In genomic region chr12:53538209-53538689, GRCh38 we compare ENCODE assay signal across 10 cellular contexts. TPM values are rescaled to one million over a fixed set of nuclear protein-coding genes. Genes with fewer than 3 reads are reported as not detected.
A peak's percentile ranks its signal among the peaks of the same experiment; 100 is the strongest.
DNase-seq lines count a peak whose midpoint lies in the region; ATAC-seq, FAIRE-seq and TF ChIP-seq lines count a peak whose summit lies in the region.
"Had no signal": no experiment of that assay in that cellular context is flagged by ENCODE, and none has a peak within 500 bp of the region (broad histone marks: within the 10 kb centered on the region; RNA-seq: fewer than 3 reads in every experiment).

No MANE protein-coding gene starts in this region.

- no peak overlapping the region for H3K4me3 Mint-ChIP-seq in T-cell

- H3K27me3 ChIP-seq in right atrium auricular region: no peaks in the 10 kb centered on the region
- no peaks in the 10 kb centered on the region for H3K27me3 ChIP-seq in K562 (ENCODE audit: control insufficient read depth in 2 of 2, insufficient read depth in 2 of 2, low read length in 2 of 2)

- no peak overlapping the region for H2AFZ ChIP-seq in K562 (ENCODE audit: low read depth, low read length)

- peaks cover 0 to under 1% (median 0%) of the 10 kb centered on the region in 3 donors for H3K4me1 Mint-ChIP-seq in T-cell

- H3K4me3 ChIP-seq in right atrium auricular region (no peak overlapping the region), K562 (no peak overlapping the region)

- H4K20me1 ChIP-seq in K562 (replicated peaks; ENCODE audit: control insufficient read depth, insufficient read depth, low read length): no peaks in the 10 kb centered on the region

- no TSS peak for BruUV-seq in K562 (replicated peaks; lab: Mats Ljungman, UMichigan)

- CTCF ChIA-PET in K562 (lab: Yijun Ruan, JAX; ENCODE audit: low intra/inter-chr PET ratio): no interaction called here
- CTCF ChIA-PET in T-cell (lab: Charles Lee): no interaction called here

- intact Hi-C loops in Right ventricle myocardium inferior (cut with DNase I) (no loop called here), K562 (cut with micrococcal nuclease) (no loop called here)

- WGBS in K562 (ENCODE audit: insufficient coverage, low coverage, missing lambda C conversion rate): 10% methylated on average over 1 of the region's 1 CpG

- H3K9me1 ChIP-seq in K562 (ENCODE audit: control insufficient read depth, insufficient read depth, low read length): no peaks in the 10 kb centered on the region

- H3K27ac ChIP-seq in right atrium auricular region (no peak overlapping the region), K562 (ENCODE audit: extremely low read depth, low read depth, low read length) (no peak overlapping the region)

- ATAC-seq in Right ventricle myocardium inferior (peak; percentile 81), K562 (peak; percentile 88), T-cell (replicated peaks in 1 of 4) (no peak), HG02970 (IDR thresholded peaks at IDR 0.05; ENCODE audit: low FRiP score, unreplicated experiment) (no peak), HG02884 (IDR thresholded peaks at IDR 0.05; ENCODE audit: unreplicated experiment) (no peak)
- ATAC-seq: Panc1 had no signal

- no peaks in the 10 kb centered on the region for H3K9me3 Mint-ChIP-seq in T-cell

- H3K4me2 ChIP-seq in K562 (ENCODE audit: insufficient read depth, low read length): no peak overlapping the region

- TF ChIP-seq CTCF in right atrium auricular region (IDR thresholded peaks at IDR 0.05) (no peak), K562 (IDR thresholded peaks at IDR 0.05 in 2 of 3, conservative IDR thresholded peaks at IDR 0.05 in 1 of 3; ENCODE audit: insufficient read depth in 2 of 3, low read depth in 1 of 3, low read length in 3 of 3) (no peak)

- no peak overlapping the region for H3K27ac Mint-ChIP-seq in T-cell

- FAIRE-seq in K562 (lab: Jason Lieb, UNC): no peak

- TF ChIP-seq POLR2A in K562 (conservative IDR thresholded peaks at IDR 0.05): no peak

- in situ Hi-C loops in K562 (cut with MboI): no loop called here

- no peak for TF ChIP-seq EP300 in K562 (IDR thresholded peaks at IDR 0.05; ENCODE audit: low read length)

- no peak for TF ChIP-seq RAD21 in K562 (CRISPR knock-in tag; conservative IDR thresholded peaks at IDR 0.05 in 1 of 2, IDR thresholded peaks at IDR 0.05 in 1 of 2)

- H3K9ac ChIP-seq in K562 (ENCODE audit: insufficient read depth in 1 of 2, low read depth in 2 of 2, low read length in 2 of 2): no peak overlapping the region

- DNase-seq in Right ventricle myocardium inferior (ENCODE audit: missing footprints) (no peak), right atrium auricular region (ENCODE audit: low spot score) (no peak), K562 (ENCODE audit: extremely low read depth in 1 of 4, low spot score in 3 of 4) (no peak), left kidney (ENCODE audit: low read depth, low spot score) (peak; percentile 27), T-cell (no peak)
- no peak for DNase-seq in activated CD8-positive, alpha-beta memory T cell treated with anti-CD3 and anti-CD28 coated beads, Interleukin-2, amount 50 U/mL, for 4 hours

- H3K36me3 ChIP-seq in right atrium auricular region (peaks cover 80% of the 10 kb centered on the region), K562 (ENCODE audit: control insufficient read depth, insufficient read depth, low read length) (peaks cover 57% of the 10 kb centered on the region; the same call in 2 of the 3 replicates)

- POLR2A ChIA-PET in K562 (lab: Yijun Ruan, JAX) (interaction anchor here (0.8 to 0.9 kb wide), 2 partner anchors 12 to 65 kb away, joined by 3 read pairs; no protein-coding TSS in a partner anchor), T-cell (lab: Charles Lee) (no interaction called here)

- H3K4me1 ChIP-seq in right atrium auricular region: no peaks in the 10 kb centered on the region
- H3K4me1 ChIP-seq in K562 (replicated peaks in 1 of 2; ENCODE audit: control insufficient read depth in 2 of 2, insufficient read depth in 2 of 2, low read length in 2 of 2): no peaks in the 10 kb centered on the region

- no peaks in the 10 kb centered on the region for H3K27me3 Mint-ChIP-seq in T-cell

- no peaks in the 10 kb centered on the region for H3K9me3 ChIP-seq in right atrium auricular region
- H3K9me3 ChIP-seq in K562 (replicated peaks; ENCODE audit: control insufficient read depth, insufficient read depth, low read depth, low read length): no peaks in the 10 kb centered on the region

- no peaks in the 10 kb centered on the region for H3K79me2 ChIP-seq in K562 (ENCODE audit: control insufficient read depth, insufficient read depth, low read length)

- H3K36me3 Mint-ChIP-seq in T-cell: peaks cover 34% of the 10 kb centered on the region

RNA-seq across cellular contexts. Expression of gene NPFF, which starts 31.0 kb away (rescaled TPM):
- not detected for total RNA-seq in Right ventricle myocardium inferior
- not detected for total RNA-seq in right atrium auricular region
- total RNA-seq in K562 (2011; cell fraction: chromatin; rRNA removed; ENCODE audit: low replicate concordance): not detected in 2 replicates
- total RNA-seq in K562 (2011; cell fraction: nucleolus; rRNA removed): not detected in 2 replicates
- not detected in 2 replicates for total RNA-seq in K562 (2011; cell fraction: nucleoplasm; rRNA removed)
- total RNA-seq in K562 (2014; rRNA removed): not detected in 2 replicates
- total RNA-seq in K562 (2014; rRNA removed; fragmentation: Illumina TruSeq; extraction: Trizol): not detected in 2 replicates
- total RNA-seq in K562 (2015; rRNA removed; fragmentation: Illumina TruSeq; extraction: Trizol): not detected in 2 replicates
- not detected in 2 replicates for total RNA-seq in K562 (2021)
- not detected in 2 replicates for polyA plus RNA-seq in K562 (2011; rRNA removed)
- 0.28 TPM in 1 of 2 replicates, not detected in the other for polyA plus RNA-seq in K562 (2011; cell fraction: cytosol; rRNA removed)
- not detected in 2 replicates for polyA plus RNA-seq in K562 (2011; cell fraction: nucleus; rRNA removed)
- 0.55 TPM in 1 of 2 replicates, not detected in the other for polyA plus RNA-seq in K562 (2012)
- 0.55 TPM in 1 of 2 replicates, not detected in the other for polyA plus RNA-seq in K562 (2014; fragmentation: Illumina TruSeq; extraction: Trizol)
- polyA plus RNA-seq in K562 (2014; fragmentation: Nextera tagmentation; extraction: Ambion mirVana): under 1 TPM in 1 of 2 experiments, not detected in 1; 0.15 TPM
- polyA plus RNA-seq in K562 (2014; rRNA removed): 1.2 TPM in 1 of 2 replicates, not detected in the other
- polyA minus RNA-seq in K562 (2011; rRNA and poly(A)+ RNA removed): not detected in 2 replicates
- not detected in 2 replicates for polyA minus RNA-seq in K562 (2011; cell fraction: cytosol; rRNA and poly(A)+ RNA removed)
- polyA minus RNA-seq in K562 (2011; cell fraction: nucleus; rRNA and poly(A)+ RNA removed): not detected in 2 replicates
- not detected for total RNA-seq in T-cell
- total RNA-seq: skeletal muscle tissue had no signal

RNA-seq across cellular contexts. Expression of gene TARBP2, which starts 37.2 kb away (rescaled TPM):
- total RNA-seq in Right ventricle myocardium inferior: 10.9 TPM
- 10 to 100 TPM; 11.1 to 18.9 TPM for total RNA-seq in right atrium auricular region
- 87.5 and 179 TPM in 2 replicates for total RNA-seq in K562 (2011; cell fraction: chromatin; rRNA removed; ENCODE audit: low replicate concordance)
- 124 and 126 TPM in 2 replicates for total RNA-seq in K562 (2011; cell fraction: nucleolus; rRNA removed)
- 113 and 115 TPM in 2 replicates for total RNA-seq in K562 (2011; cell fraction: nucleoplasm; rRNA removed)
- total RNA-seq in K562 (2014; rRNA removed): 63.1 and 75.7 TPM in 2 replicates
- total RNA-seq in K562 (2014; rRNA removed; fragmentation: Illumina TruSeq; extraction: Trizol): 21.0 and 25.2 TPM in 2 replicates
- total RNA-seq in K562 (2015; rRNA removed; fragmentation: Illumina TruSeq; extraction: Trizol): 54.6 and 56.5 TPM in 2 replicates
- total RNA-seq in K562 (2021): 55.4 and 59.2 TPM in 2 replicates
- polyA plus RNA-seq in K562 (2011; rRNA removed): 40.4 and 55.0 TPM in 2 replicates
- polyA plus RNA-seq in K562 (2011; cell fraction: cytosol; rRNA removed): 69.6 and 99.9 TPM in 2 replicates
- polyA plus RNA-seq in K562 (2011; cell fraction: nucleus; rRNA removed): 222 and 277 TPM in 2 replicates
- polyA plus RNA-seq in K562 (2012): 56.1 and 59.4 TPM in 2 replicates
- polyA plus RNA-seq in K562 (2014; fragmentation: Illumina TruSeq; extraction: Trizol): 44.6 and 51.6 TPM in 2 replicates
- 10 to 100 TPM in 1 of 2 experiments, 1 to 10 TPM in 1; 5.6 to 16.6 TPM for polyA plus RNA-seq in K562 (2014; fragmentation: Nextera tagmentation; extraction: Ambion mirVana)
- 68.7 and 69.0 TPM in 2 replicates for polyA plus RNA-seq in K562 (2014; rRNA removed)
- polyA minus RNA-seq in K562 (2011; rRNA and poly(A)+ RNA removed): 20.1 and 22.4 TPM in 2 replicates
- 17.8 and 20.6 TPM in 2 replicates for polyA minus RNA-seq in K562 (2011; cell fraction: cytosol; rRNA and poly(A)+ RNA removed)
- 45.2 and 71.4 TPM in 2 replicates for polyA minus RNA-seq in K562 (2011; cell fraction: nucleus; rRNA and poly(A)+ RNA removed)
- total RNA-seq in T-cell: 10 to 100 TPM; 31.4 to 44.7 (median 39.1) TPM

RNA-seq across cellular contexts. Expression of gene MAP3K12, which starts 39.0 kb away (rescaled TPM):
- total RNA-seq in Right ventricle myocardium inferior: 5.6 TPM
- total RNA-seq in right atrium auricular region: 1 to 10 TPM; 2.6 to 9.8 TPM
- 10.8 and 23.0 TPM in 2 replicates for total RNA-seq in K562 (2011; cell fraction: chromatin; rRNA removed; ENCODE audit: low replicate concordance)
- total RNA-seq in K562 (2011; cell fraction: nucleolus; rRNA removed): 12.2 and 17.2 TPM in 2 replicates
- total RNA-seq in K562 (2011; cell fraction: nucleoplasm; rRNA removed): 9.6 and 12.4 TPM in 2 replicates
- 1.1 and 1.3 TPM in 2 replicates for total RNA-seq in K562 (2014; rRNA removed)
- 0.93 and 1.1 TPM in 2 replicates for total RNA-seq in K562 (2014; rRNA removed; fragmentation: Illumina TruSeq; extraction: Trizol)
- 1.6 and 1.9 TPM in 2 replicates for total RNA-seq in K562 (2015; rRNA removed; fragmentation: Illumina TruSeq; extraction: Trizol)
- total RNA-seq in K562 (2021): 2.1 and 2.6 TPM in 2 replicates
- 1.7 and 2.2 TPM in 2 replicates for polyA plus RNA-seq in K562 (2011; rRNA removed)
- polyA plus RNA-seq in K562 (2011; cell fraction: cytosol; rRNA removed): 1.7 and 3.8 TPM in 2 replicates
- 15.6 and 23.0 TPM in 2 replicates for polyA plus RNA-seq in K562 (2011; cell fraction: nucleus; rRNA removed)
- polyA plus RNA-seq in K562 (2012): 4.6 and 6.4 TPM in 2 replicates
- 1.3 and 1.8 TPM in 2 replicates for polyA plus RNA-seq in K562 (2014; fragmentation: Illumina TruSeq; extraction: Trizol)
- polyA plus RNA-seq in K562 (2014; fragmentation: Nextera tagmentation; extraction: Ambion mirVana): under 1 TPM; 0.10 to 0.46 TPM
- 1.1 and 2.4 TPM in 2 replicates for polyA plus RNA-seq in K562 (2014; rRNA removed)
- polyA minus RNA-seq in K562 (2011; rRNA and poly(A)+ RNA removed): 1.8 and 2.8 TPM in 2 replicates
- 1.4 and 1.5 TPM in 2 replicates for polyA minus RNA-seq in K562 (2011; cell fraction: cytosol; rRNA and poly(A)+ RNA removed)
- polyA minus RNA-seq in K562 (2011; cell fraction: nucleus; rRNA and poly(A)+ RNA removed): 3.4 TPM in 2 replicates
- total RNA-seq in T-cell: 10 to 100 TPM; 21.4 to 29.9 (median 25.9) TPM

Comparison
In these comparisons a context has a peak if more than half of its experiments do, and no peak if none do; other contexts are left out.
1. ATAC-seq: peak in Right ventricle myocardium inferior (single experiment) and K562 (single experiment); none in T-cell (0 of 4), HG02970 (single experiment) and HG02884 (single experiment).